Comparison of ENCODE assay signal across 7 cellular contexts in the genomic region with DNA sequence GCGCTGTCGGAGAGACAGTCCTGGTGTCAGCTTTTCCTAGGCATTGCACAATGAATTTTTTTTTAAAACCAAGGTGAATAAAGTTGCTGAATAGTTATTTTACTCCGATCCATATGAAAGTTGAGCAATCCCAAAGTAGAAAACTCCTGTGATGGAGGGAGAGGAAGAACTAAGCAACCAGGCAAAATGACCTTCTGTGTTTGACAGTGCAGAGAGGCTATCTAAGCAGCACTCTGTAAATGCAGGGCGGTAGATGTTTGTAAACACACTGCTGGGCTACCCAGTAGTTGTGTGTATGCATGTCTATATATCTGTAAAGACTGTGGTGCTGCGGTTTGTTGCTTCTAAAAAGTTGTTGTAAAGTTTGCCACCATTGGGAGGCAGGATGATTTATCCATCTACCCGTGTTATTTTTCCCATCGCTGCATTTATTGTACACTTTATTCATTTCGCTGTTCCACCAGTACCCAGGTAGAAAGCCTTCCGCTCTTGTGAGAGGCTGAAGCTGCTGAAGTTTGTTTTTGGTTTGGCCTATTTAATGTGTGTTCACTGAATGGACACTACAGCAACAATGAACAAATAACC. TPM values are rescaled to one million over a fixed set of nuclear protein-coding genes. Genes with fewer than 3 reads are reported as not detected.
A peak's percentile ranks its signal among the peaks of the same experiment; 100 is the strongest.
DNase-seq lines count a peak whose midpoint lies in the region; ATAC-seq, FAIRE-seq and TF ChIP-seq lines count a peak whose summit lies in the region.

No MANE protein-coding gene starts in this region.

- peaks cover 17% of the 10 kb centered on the region for H3K79me1 ChIP-seq in trophoblast cell (ENCODE audit: low read length)

- no peak overlapping the region for H4K12ac ChIP-seq in trophoblast cell (ENCODE audit: low read depth, low read length)

- peaks cover 8% of the 10 kb centered on the region for H3K79me2 ChIP-seq in trophoblast cell (ENCODE audit: control insufficient read depth, insufficient read depth, low read length, poor library complexity)

- H4K8ac ChIP-seq in trophoblast cell (ENCODE audit: low read depth, low read length), result no peak overlapping the region

- H3K18ac ChIP-seq in trophoblast cell (ENCODE audit: low read length), result no peak overlapping the region

- H3K4me1 ChIP-seq in trophoblast cell (ENCODE audit: control insufficient read depth in 1 of 2, insufficient read depth in 2 of 2, low read length in 2 of 2), result peaks cover 9 to 16% of the 10 kb centered on the region in 2 experiments

- H3K9me3 ChIP-seq in trophoblast cell (ENCODE audit: insufficient read depth, low read depth, low read length), result no peaks in the 10 kb centered on the region

- H3K36me3 ChIP-seq in trophoblast cell (ENCODE audit: control insufficient read depth in 1 of 2, insufficient read depth in 2 of 2, low read length in 2 of 2), result no peaks in the 10 kb centered on the region

- peak overlapping the region; percentile 99 for H3K27ac Mint-ChIP-seq in activated T-helper 1 cell treated with anti-CD3 and anti-CD28 coated beads, Interleukin-12 subunit alpha, Interleukin-12 subunit beta, Interleukin-2, Interleukin-4 antibody, amounts not matched to agents 30 ng/mL and 10 ng/mL and 1 ng/mL, durations not matched to agents 14 hours and 24 hours and 36 hours

- H3K36me3 Mint-ChIP-seq in activated T-helper 1 cell treated with anti-CD3 and anti-CD28 coated beads, Interleukin-12 subunit alpha, Interleukin-12 subunit beta, Interleukin-2, Interleukin-4 antibody, amounts not matched to agents 30 ng/mL and 10 ng/mL and 1 ng/mL, durations not matched to agents 14 hours and 24 hours and 36 hours (ENCODE audit: low read depth), result peaks cover 34% of the 10 kb centered on the region

- ATAC-seq in GM21423 (IDR thresholded peaks at IDR 0.05; ENCODE audit: unreplicated experiment), result no peak

- no peak overlapping the region for H2BK5ac ChIP-seq in trophoblast cell (ENCODE audit: low read depth, low read length, poor library complexity)

- no peaks in the 10 kb centered on the region for H3K9me3 Mint-ChIP-seq in activated T-helper 1 cell treated with anti-CD3 and anti-CD28 coated beads, Interleukin-12 subunit alpha, Interleukin-12 subunit beta, Interleukin-2, Interleukin-4 antibody, amounts not matched to agents 30 ng/mL and 10 ng/mL and 1 ng/mL, durations not matched to agents 14 hours and 24 hours and 36 hours

- peak overlapping the region; percentile 65 for H3K4me2 ChIP-seq in trophoblast cell (ENCODE audit: low read length)

- intact Hi-C loops in activated T-helper 1 cell treated with anti-CD3 and anti-CD28 coated beads, Interleukin-12 subunit alpha, Interleukin-12 subunit beta, Interleukin-2, Interleukin-4 antibody, amounts not matched to agents 30 ng/mL and 10 ng/mL and 1 ng/mL, durations not matched to agents 14 hours and 24 hours and 36 hours (cut with micrococcal nuclease), result loop anchor here (2.0 to 10.0 kb wide), 5 partner anchors 522 to 1077 kb away; a partner anchor contains a TSS

- peak overlapping the region; percentile 78 for H3K4ac ChIP-seq in trophoblast cell (ENCODE audit: low read depth, low read length)

- H3K4me3 ChIP-seq in trophoblast cell (ENCODE audit: low read depth, low read length), result peak overlapping the region; percentile 25

- H2BK12ac ChIP-seq in trophoblast cell (ENCODE audit: low read length), result no peak overlapping the region

- TF ChIP-seq POLR2A in GM12891 (IDR thresholded peaks at IDR 0.05; ENCODE audit: low read depth, low read length), result peak; percentile 60; the same call in 1 of the 2 replicates

- H2AFZ ChIP-seq in trophoblast cell (ENCODE audit: insufficient read depth, low read length, poor library complexity), result no peak overlapping the region

- no peak overlapping the region for H2BK120ac ChIP-seq in trophoblast cell (ENCODE audit: insufficient read depth, low read length, poor library complexity)

- H3K4me3 Mint-ChIP-seq in activated T-helper 1 cell treated with anti-CD3 and anti-CD28 coated beads, Interleukin-12 subunit alpha, Interleukin-12 subunit beta, Interleukin-2, Interleukin-4 antibody, amounts not matched to agents 30 ng/mL and 10 ng/mL and 1 ng/mL, durations not matched to agents 14 hours and 24 hours and 36 hours, result peak overlapping the region; percentile 95

- peaks cover 3% of the 10 kb centered on the region for H3K27me3 Mint-ChIP-seq in activated T-helper 1 cell treated with anti-CD3 and anti-CD28 coated beads, Interleukin-12 subunit alpha, Interleukin-12 subunit beta, Interleukin-2, Interleukin-4 antibody, amounts not matched to agents 30 ng/mL and 10 ng/mL and 1 ng/mL, durations not matched to agents 14 hours and 24 hours and 36 hours (ENCODE audit: insufficient read depth)

- no peaks in the 10 kb centered on the region for H3K27me3 ChIP-seq in trophoblast cell (ENCODE audit: insufficient read depth, low read length)

- DNase-seq in GM12891 (ENCODE audit: insufficient read length, low spot score) (no peak), NCI-H1105 treated with DMSO at 0.1 percent for 48 hours (lab: John Stamatoyannopoulos, UW) (peak; percentile 65), glomerular visceral epithelial cell (ENCODE audit: extremely low spot score) (peak; percentile 50), trophoblast cell (peak in 1 of 2 donors; percentile 37), SHP77 treated with DMSO at 0.1 percent for 48 hours (lab: John Stamatoyannopoulos, UW) (no peak)
- DNase-seq in activated T-helper 1 cell treated with anti-CD3 and anti-CD28 coated beads, Interleukin-12 subunit alpha, Interleukin-12 subunit beta, Interleukin-2, Interleukin-4 antibody, amounts not matched to agents 30 ng/mL and 10 ng/mL and 1 ng/mL, durations not matched to agents 14 hours and 24 hours and 36 hours (ENCODE audit: low spot score), result peak; percentile 18

- H4K91ac ChIP-seq in trophoblast cell (ENCODE audit: low read depth, low read length), result no peak overlapping the region

- WGBS in trophoblast cell (ENCODE audit: extremely low coverage, insufficient coverage, insufficient read length), result no CpG with 5 or more reads among the region's 9 CpGs

- H2AK5ac ChIP-seq in trophoblast cell (ENCODE audit: low read length), result no peak overlapping the region

- FAIRE-seq in GM12891 (lab: Jason Lieb, UNC), result peak; percentile 76

- no peak overlapping the region for H3K27ac ChIP-seq in trophoblast cell (ENCODE audit: low read depth, low read length)

- no peak overlapping the region for H3K14ac ChIP-seq in trophoblast cell (ENCODE audit: low read length)

- H3K9ac ChIP-seq in trophoblast cell (ENCODE audit: low read length), result no peak overlapping the region

- peaks cover 46% of the 10 kb centered on the region for H3K4me1 Mint-ChIP-seq in activated T-helper 1 cell treated with anti-CD3 and anti-CD28 coated beads, Interleukin-12 subunit alpha, Interleukin-12 subunit beta, Interleukin-2, Interleukin-4 antibody, amounts not matched to agents 30 ng/mL and 10 ng/mL and 1 ng/mL, durations not matched to agents 14 hours and 24 hours and 36 hours (ENCODE audit: low read depth)

- H3K23ac ChIP-seq in trophoblast cell (ENCODE audit: low read length), result no peak overlapping the region

TF ChIP-seq in GM12891, 5 proteins besides CTCF, POLR2A, EP300 and RAD21:
- TF ChIP-seq POU2F2 (IDR thresholded peaks at IDR 0.05; ENCODE audit: low read depth, low read length) (no peak), SPI1 (IDR thresholded peaks at IDR 0.05; ENCODE audit: low read depth, low read length) (no peak), TAF1 (IDR thresholded peaks at IDR 0.05; ENCODE audit: low read depth, low read length) (no peak), POLR2AphosphoS5 (IDR thresholded peaks at IDR 0.05; ENCODE audit: low read depth, low read length) (peak; percentile 58), PAX5 (IDR thresholded peaks at IDR 0.05; ENCODE audit: insufficient read depth, low read length, severe bottlenecking) (no peak)
TF ChIP-seq in GM12891: peak in this region for 1.

RNA-seq across cellular contexts. Expression of a gene that starts 1.3 kb away (rescaled TPM):
- polyA plus RNA-seq in GM12891 (2012; ENCODE audit: low read depth, missing spikeins), result 23.0 TPM
- total RNA-seq in activated T-helper 1 cell treated with anti-CD3 and anti-CD28 coated beads, Interleukin-12 subunit alpha, Interleukin-12 subunit beta, Interleukin-2, Interleukin-4 antibody, amounts not matched to agents 30 ng/mL and 10 ng/mL and 1 ng/mL, durations not matched to agents 14 hours and 24 hours and 36 hours, result 117 and 131 TPM in 2 replicates
- 8.4 and 9.1 TPM in 2 replicates for polyA plus RNA-seq in trophoblast cell (2013)

Comparison
In these comparisons a context has a peak if more than half of its experiments do, and no peak if none do; other contexts are left out.
1. DNase-seq: peak in NCI-H1105 treated with DMSO at 0.1 percent for 48 hours (single experiment), activated T-helper 1 cell treated with anti-CD3 and anti-CD28 coated beads, Interleukin-12 subunit alpha, Interleukin-12 subunit beta, Interleukin-2, Interleukin-4 antibody, amounts not matched to agents 30 ng/mL and 10 ng/mL and 1 ng/mL, durations not matched to agents 14 hours and 24 hours and 36 hours (single experiment) and glomerular visceral epithelial cell (single experiment); none in GM12891 (single experiment) and SHP77 treated with DMSO at 0.1 percent for 48 hours (single experiment).